Comparison of ENCODE assay signal across 1 cellular context in the genomic region with DNA sequence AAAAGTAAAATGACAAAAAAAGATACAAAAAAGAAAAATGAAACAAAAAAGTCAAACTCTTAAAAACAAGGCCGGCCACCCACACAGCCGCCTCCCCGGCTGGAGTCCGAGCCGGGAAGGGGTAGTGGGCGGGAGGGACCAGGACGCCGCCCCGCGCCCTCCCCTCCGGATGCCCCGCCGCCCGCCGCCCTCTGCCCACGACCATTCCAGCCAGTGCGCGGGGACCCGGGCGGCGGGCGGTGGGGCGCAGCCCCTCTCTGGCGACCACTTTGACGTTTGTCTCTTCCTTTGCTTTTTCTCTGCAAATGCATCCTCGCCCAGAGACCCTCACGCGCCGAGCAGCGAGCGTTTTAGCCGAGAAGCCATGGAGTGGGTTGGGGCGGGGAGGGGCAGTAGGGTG.
TF ChIP-seq lines count a peak whose summit lies in the region.

No MANE protein-coding gene starts in this region.

TF ChIP-seq in GM12878, 131 proteins besides CTCF, POLR2A, EP300 and RAD21:
- TF ChIP-seq MTA3 (IDR thresholded peaks at IDR 0.05; ENCODE audit: borderline replicate concordance, low read length) = no peak
- TF ChIP-seq ESRRA (IDR thresholded peaks at IDR 0.05; ENCODE audit: low read length) = no peak
- no peak for TF ChIP-seq POU2F2 (IDR thresholded peaks at IDR 0.05; ENCODE audit: borderline replicate concordance, low read depth, low read length)
- TF ChIP-seq CBX5 (IDR thresholded peaks at IDR 0.05; ENCODE audit: low read depth) = no peak
- TF ChIP-seq, protein P1, sequence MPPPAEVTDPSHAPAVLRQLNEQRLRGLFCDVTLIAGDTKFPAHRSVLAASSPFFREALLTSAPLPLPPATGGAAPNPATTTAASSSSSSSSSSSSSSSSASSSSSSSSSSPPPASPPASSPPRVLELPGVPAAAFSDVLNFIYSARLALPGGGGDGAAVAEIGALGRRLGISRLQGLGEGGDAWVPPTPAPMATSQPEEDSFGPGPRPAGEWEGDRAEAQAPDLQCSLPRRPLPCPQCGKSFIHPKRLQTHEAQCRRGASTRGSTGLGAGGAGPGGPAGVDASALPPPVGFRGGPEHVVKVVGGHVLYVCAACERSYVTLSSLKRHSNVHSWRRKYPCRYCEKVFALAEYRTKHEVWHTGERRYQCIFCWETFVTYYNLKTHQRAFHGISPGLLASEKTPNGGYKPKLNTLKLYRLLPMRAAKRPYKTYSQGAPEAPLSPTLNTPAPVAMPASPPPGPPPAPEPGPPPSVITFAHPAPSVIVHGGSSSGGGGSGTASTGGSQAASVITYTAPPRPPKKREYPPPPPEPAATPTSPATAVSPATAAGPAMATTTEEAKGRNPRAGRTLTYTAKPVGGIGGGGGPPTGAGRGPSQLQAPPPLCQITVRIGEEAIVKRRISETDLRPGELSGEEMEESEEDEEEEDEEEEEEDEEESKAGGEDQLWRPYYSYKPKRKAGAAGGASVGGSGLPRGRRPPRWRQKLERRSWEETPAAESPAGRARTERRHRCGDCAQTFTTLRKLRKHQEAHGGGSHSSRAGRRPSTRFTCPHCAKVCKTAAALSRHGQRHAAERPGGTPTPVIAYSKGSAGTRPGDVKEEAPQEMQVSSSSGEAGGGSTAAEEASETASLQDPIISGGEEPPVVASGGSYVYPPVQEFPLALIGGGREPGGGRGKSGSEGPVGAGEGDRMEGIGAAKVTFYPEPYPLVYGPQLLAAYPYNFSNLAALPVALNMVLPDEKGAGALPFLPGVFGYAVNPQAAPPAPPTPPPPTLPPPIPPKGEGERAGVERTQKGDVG (CRISPR knock-in tag; IDR thresholded peaks at IDR 0.05) = no peak
- TF ChIP-seq, protein P2, sequence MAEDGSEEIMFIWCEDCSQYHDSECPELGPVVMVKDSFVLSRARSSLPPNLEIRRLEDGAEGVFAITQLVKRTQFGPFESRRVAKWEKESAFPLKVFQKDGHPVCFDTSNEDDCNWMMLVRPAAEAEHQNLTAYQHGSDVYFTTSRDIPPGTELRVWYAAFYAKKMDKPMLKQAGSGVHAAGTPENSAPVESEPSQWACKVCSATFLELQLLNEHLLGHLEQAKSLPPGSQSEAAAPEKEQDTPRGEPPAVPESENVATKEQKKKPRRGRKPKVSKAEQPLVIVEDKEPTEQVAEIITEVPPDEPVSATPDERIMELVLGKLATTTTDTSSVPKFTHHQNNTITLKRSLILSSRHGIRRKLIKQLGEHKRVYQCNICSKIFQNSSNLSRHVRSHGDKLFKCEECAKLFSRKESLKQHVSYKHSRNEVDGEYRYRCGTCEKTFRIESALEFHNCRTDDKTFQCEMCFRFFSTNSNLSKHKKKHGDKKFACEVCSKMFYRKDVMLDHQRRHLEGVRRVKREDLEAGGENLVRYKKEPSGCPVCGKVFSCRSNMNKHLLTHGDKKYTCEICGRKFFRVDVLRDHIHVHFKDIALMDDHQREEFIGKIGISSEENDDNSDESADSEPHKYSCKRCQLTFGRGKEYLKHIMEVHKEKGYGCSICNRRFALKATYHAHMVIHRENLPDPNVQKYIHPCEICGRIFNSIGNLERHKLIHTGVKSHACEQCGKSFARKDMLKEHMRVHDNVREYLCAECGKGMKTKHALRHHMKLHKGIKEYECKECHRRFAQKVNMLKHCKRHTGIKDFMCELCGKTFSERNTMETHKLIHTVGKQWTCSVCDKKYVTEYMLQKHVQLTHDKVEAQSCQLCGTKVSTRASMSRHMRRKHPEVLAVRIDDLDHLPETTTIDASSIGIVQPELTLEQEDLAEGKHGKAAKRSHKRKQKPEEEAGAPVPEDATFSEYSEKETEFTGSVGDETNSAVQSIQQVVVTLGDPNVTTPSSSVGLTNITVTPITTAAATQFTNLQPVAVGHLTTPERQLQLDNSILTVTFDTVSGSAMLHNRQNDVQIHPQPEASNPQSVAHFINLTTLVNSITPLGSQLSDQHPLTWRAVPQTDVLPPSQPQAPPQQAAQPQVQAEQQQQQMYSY (CRISPR knock-in tag; IDR thresholded peaks at IDR 0.05) = no peak
- TF ChIP-seq RAD51 (IDR thresholded peaks at IDR 0.05) = no peak
- TF ChIP-seq, protein P3, sequence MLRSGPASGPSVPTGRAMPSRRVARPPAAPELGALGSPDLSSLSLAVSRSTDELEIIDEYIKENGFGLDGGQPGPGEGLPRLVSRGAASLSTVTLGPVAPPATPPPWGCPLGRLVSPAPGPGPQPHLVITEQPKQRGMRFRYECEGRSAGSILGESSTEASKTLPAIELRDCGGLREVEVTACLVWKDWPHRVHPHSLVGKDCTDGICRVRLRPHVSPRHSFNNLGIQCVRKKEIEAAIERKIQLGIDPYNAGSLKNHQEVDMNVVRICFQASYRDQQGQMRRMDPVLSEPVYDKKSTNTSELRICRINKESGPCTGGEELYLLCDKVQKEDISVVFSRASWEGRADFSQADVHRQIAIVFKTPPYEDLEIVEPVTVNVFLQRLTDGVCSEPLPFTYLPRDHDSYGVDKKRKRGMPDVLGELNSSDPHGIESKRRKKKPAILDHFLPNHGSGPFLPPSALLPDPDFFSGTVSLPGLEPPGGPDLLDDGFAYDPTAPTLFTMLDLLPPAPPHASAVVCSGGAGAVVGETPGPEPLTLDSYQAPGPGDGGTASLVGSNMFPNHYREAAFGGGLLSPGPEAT (IDR thresholded peaks at IDR 0.05; ENCODE audit: low read depth) = no peak
- no peak for TF ChIP-seq E2F8 (IDR thresholded peaks at IDR 0.05; ENCODE audit: low read depth, partially characterized antibody)
- TF ChIP-seq CHD4 (IDR thresholded peaks at IDR 0.05) = no peak
- TF ChIP-seq, protein P4, sequence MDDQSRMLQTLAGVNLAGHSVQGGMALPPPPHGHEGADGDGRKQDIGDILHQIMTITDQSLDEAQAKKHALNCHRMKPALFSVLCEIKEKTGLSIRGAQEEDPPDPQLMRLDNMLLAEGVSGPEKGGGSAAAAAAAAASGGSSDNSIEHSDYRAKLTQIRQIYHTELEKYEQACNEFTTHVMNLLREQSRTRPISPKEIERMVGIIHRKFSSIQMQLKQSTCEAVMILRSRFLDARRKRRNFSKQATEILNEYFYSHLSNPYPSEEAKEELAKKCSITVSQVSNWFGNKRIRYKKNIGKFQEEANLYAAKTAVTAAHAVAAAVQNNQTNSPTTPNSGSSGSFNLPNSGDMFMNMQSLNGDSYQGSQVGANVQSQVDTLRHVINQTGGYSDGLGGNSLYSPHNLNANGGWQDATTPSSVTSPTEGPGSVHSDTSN (IDR thresholded peaks at IDR 0.05; ENCODE audit: insufficient replicate concordance, low read depth, low read length) = no peak
- no peak for TF ChIP-seq NRF1 (conservative IDR thresholded peaks at IDR 0.05; ENCODE audit: low read depth, low read length)
- no peak for TF ChIP-seq CREB1 (IDR thresholded peaks at IDR 0.05; ENCODE audit: low read depth)
- TF ChIP-seq IRF5 (IDR thresholded peaks at IDR 0.05; ENCODE audit: borderline replicate concordance) = no peak
- no peak for TF ChIP-seq ZSCAN29 (IDR thresholded peaks at IDR 0.05)
TF ChIP-seq in GM12878: peak in this region for 0.
